In the genomic region with DNA sequence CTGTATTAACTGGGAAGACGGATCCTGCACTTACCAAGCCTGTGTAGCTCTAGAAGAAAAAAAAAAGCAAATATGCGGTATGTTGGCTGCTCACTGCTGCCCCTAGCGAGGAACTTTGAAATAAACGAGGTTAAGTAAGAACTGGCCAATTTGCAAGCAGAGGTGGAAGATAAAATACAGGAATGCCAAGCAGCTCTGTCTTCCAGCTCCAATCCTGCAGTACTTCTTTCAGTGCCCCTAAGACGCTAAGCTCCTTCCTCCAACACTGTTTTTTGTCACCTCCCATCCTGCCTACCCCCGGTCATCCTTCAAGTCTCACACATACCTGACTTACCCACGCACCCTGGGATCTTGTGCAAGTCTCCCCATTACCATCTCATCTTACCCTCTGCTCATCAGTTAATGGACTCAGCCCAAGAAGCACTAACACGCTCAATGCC, we compare ENCODE assay signal across 8 cellular contexts. TPM values are rescaled to one million over a fixed set of nuclear protein-coding genes. Genes with fewer than 3 reads are reported as not detected.
DNase-seq lines count a peak whose midpoint lies in the region; ATAC-seq and TF ChIP-seq lines count a peak whose summit lies in the region.

No MANE protein-coding gene starts in this region.

- H3K9me2 ChIP-seq in SU-DHL-6 (replicated peaks; ENCODE audit: insufficient read depth, low read length): no peaks in the 10 kb centered on the region

- DNase-seq in NCI-H1092 (lab: John Stamatoyannopoulos, UW) (peak; percentile 38), right atrium auricular region (ENCODE audit: low spot score) (peak; percentile 70), prostate gland (ENCODE audit: low spot score) (peak; percentile 75), aorta (peak in 1 of 2 donors; percentile 74)

- H3K27me3 ChIP-seq in SU-DHL-6 (ENCODE audit: low read length) (no peaks in the 10 kb centered on the region), right atrium auricular region (no peaks in the 10 kb centered on the region), prostate gland (replicated peaks; ENCODE audit: insufficient read depth) (no peaks in the 10 kb centered on the region), aorta (ENCODE audit: control insufficient read depth in 1 of 2, insufficient read depth in 2 of 2, low read length in 1 of 2) (no peaks in the 10 kb centered on the region)

- H4K20me1 ChIP-seq in SU-DHL-6 (ENCODE audit: low read depth, low read length): no peaks in the 10 kb centered on the region; the same call in 1 of the 2 replicates

- peak; percentile 43 for TF ChIP-seq CTCF in GM12801 (IDR thresholded peaks at IDR 0.05; ENCODE audit: extremely low read depth, insufficient read length)
- TF ChIP-seq CTCF in SU-DHL-6 (IDR thresholded peaks at IDR 0.05; ENCODE audit: insufficient read depth, low read length, poor library complexity, severe bottlenecking): peak; percentile 47
- TF ChIP-seq CTCF in right atrium auricular region (IDR thresholded peaks at IDR 0.05): peak; percentile 80 to 93
- peak; percentile 68 to 83 (median 76) for TF ChIP-seq CTCF in prostate gland (IDR thresholded peaks at IDR 0.05)

- H2AFZ ChIP-seq in SU-DHL-6 (ENCODE audit: low read depth, low read length, severe bottlenecking): peak overlapping the region; percentile 73

- WGBS in prostate gland: 2% methylated on average over 8 of the region's 8 CpGs
- 1 to 3% methylated on average over 8 of the region's 8 CpGs for WGBS in aorta, 2 donors

- intact Hi-C loops in prostate gland (cut with DNase I) (loop anchor here (2.0 kb wide), 1 partner anchor 27 kb away; a partner anchor contains a TSS), aorta (cut with DNase I) (loop anchor here in 1 of 2 donors (5.0 to 10.0 kb wide), 2 partner anchors 148 to 635 kb away; a partner anchor contains a TSS)

- no peaks in the 10 kb centered on the region for H3K9me3 ChIP-seq in SU-DHL-6 (ENCODE audit: insufficient read depth, low read length)
- H3K9me3 ChIP-seq in right atrium auricular region: no peaks in the 10 kb centered on the region
- no peaks in the 10 kb centered on the region for H3K9me3 ChIP-seq in prostate gland
- H3K9me3 ChIP-seq in aorta (ENCODE audit: control insufficient read depth, low read length): no peaks in the 10 kb centered on the region

- H3K4me1 ChIP-seq in right atrium auricular region (peaks cover 0 to 16% of the 10 kb centered on the region in 2 donors), prostate gland (replicated peaks) (peaks cover 5% of the 10 kb centered on the region), aorta (ENCODE audit: control insufficient read depth in 1 of 2, insufficient read depth in 2 of 2, low read length in 2 of 2) (peaks cover 0 to 4% of the 10 kb centered on the region in 2 donors)

- no peaks in the 10 kb centered on the region for H3F3A ChIP-seq in SU-DHL-6 (ENCODE audit: insufficient read depth)

- ATAC-seq in aorta (ENCODE audit: low FRiP score) (peak; percentile 75), HG03457 (IDR thresholded peaks at IDR 0.05; ENCODE audit: unreplicated experiment) (no peak)

- H3K27ac ChIP-seq in SU-DHL-6 (ENCODE audit: low read depth, low read length) (peak overlapping the region; percentile 70), angular gyrus (ENCODE audit: low read depth, low read length) (peak overlapping the region; percentile 90), right atrium auricular region (peak overlapping the region; percentile 94 to 97), prostate gland (peak overlapping the region; percentile 93 to 95), aorta (ENCODE audit: low read depth in 1 of 2, low read length in 2 of 2) (peak overlapping the region in 1 of 2 donors; percentile 90)

- peak overlapping the region; percentile 84 for H3K9ac ChIP-seq in SU-DHL-6 (ENCODE audit: low read length)

- peaks cover 17% of the 10 kb centered on the region; the same call in 1 of the 2 replicates for H3K79me2 ChIP-seq in SU-DHL-6 (ENCODE audit: insufficient read depth, low read length)

- no peaks in the 10 kb centered on the region for H3K36me3 ChIP-seq in SU-DHL-6 (ENCODE audit: low read length)
- no peaks in the 10 kb centered on the region for H3K36me3 ChIP-seq in right atrium auricular region
- no peaks in the 10 kb centered on the region for H3K36me3 ChIP-seq in prostate gland
- no peaks in the 10 kb centered on the region for H3K36me3 ChIP-seq in aorta (ENCODE audit: control insufficient read depth in 1 of 2, insufficient read depth in 2 of 2, low read length in 1 of 2)

- TF ChIP-seq POLR2A in prostate gland (IDR thresholded peaks at IDR 0.05): no peak

- H3K4me3 ChIP-seq in SU-DHL-6 (ENCODE audit: insufficient read depth, low read length, poor library complexity, severe bottlenecking) (peak overlapping the region; percentile 79), right atrium auricular region (peak overlapping the region; percentile 67 to 91), prostate gland (peak overlapping the region; percentile 54 to 85), aorta (ENCODE audit: low read length in 2 of 2) (peak overlapping the region; percentile 20 to 49)

- peak overlapping the region; percentile 80 for H3K4me2 ChIP-seq in SU-DHL-6 (ENCODE audit: low read depth, low read length, poor library complexity, severe bottlenecking)

RNA-seq across cellular contexts. Expression of a gene that starts 0.8 kb away (rescaled TPM):
- total RNA-seq in right atrium auricular region: 1 to 10 TPM in 1 of 2 donors, under 1 TPM in 1; 0.93 to 1.7 TPM
- total RNA-seq in prostate gland: 1 to 10 TPM; 5.1 to 5.6 TPM
- total RNA-seq in aorta: 1 to 10 TPM; 1.9 to 3.2 TPM
- 1 to 10 TPM; 6.9 to 7.5 TPM for polyA plus RNA-seq in aorta

RNA-seq across cellular contexts. Expression of a gene that starts 26.4 kb away (rescaled TPM):
- 10 to 100 TPM; 38.9 to 49.5 TPM for total RNA-seq in right atrium auricular region
- 10 to 100 TPM; 32.6 to 40.7 TPM for total RNA-seq in prostate gland
- 10 to 100 TPM; 47.1 to 50.0 TPM for total RNA-seq in aorta
- 10 to 100 TPM; 58.2 to 95.3 TPM for polyA plus RNA-seq in aorta
